In the genomic region with DNA sequence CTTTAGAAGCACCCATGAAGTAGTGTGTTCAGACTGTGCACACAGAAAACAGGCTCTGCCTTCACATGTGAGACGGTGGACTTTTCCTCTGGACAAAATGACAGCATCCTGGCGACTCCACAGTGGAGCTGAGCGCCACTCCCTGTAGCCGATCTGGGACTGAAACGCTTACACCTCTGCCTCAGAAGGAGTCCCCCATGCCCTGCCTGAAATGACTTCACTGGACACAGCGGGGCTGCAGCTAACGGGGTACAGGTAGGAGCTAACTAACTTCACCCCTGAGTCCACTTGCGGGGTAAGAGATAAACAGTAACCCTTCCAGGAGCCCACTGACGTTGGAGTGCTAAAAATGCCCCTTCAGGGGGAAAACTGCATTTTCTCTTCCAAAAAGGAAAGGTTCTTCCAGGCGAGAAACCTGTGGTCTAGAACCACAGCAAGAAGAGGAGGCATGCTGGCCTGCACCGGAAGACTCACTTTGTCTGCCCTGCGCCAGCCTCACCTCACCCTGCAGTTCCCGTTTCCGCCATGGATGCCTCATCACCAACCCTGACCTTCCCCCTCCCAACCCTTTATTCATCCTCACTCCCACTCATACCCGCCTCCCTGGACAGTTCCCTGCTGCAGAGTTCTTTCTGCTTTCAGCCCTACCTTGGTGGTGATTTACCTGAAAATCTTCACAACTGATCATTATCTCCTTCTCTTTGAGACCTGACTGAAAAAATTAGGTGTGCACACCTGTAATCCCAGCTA, we compare ENCODE assay signal across 1 cellular context.
TF ChIP-seq lines count a peak whose summit lies in the region.

No MANE protein-coding gene starts in this region.

TF ChIP-seq in SK-N-SH treated with all-trans-retinoic acid at 6 μM for 48 hours, 23 proteins besides CTCF, POLR2A, EP300 and RAD21 (continued from another document):
- TF ChIP-seq, protein P1, sequence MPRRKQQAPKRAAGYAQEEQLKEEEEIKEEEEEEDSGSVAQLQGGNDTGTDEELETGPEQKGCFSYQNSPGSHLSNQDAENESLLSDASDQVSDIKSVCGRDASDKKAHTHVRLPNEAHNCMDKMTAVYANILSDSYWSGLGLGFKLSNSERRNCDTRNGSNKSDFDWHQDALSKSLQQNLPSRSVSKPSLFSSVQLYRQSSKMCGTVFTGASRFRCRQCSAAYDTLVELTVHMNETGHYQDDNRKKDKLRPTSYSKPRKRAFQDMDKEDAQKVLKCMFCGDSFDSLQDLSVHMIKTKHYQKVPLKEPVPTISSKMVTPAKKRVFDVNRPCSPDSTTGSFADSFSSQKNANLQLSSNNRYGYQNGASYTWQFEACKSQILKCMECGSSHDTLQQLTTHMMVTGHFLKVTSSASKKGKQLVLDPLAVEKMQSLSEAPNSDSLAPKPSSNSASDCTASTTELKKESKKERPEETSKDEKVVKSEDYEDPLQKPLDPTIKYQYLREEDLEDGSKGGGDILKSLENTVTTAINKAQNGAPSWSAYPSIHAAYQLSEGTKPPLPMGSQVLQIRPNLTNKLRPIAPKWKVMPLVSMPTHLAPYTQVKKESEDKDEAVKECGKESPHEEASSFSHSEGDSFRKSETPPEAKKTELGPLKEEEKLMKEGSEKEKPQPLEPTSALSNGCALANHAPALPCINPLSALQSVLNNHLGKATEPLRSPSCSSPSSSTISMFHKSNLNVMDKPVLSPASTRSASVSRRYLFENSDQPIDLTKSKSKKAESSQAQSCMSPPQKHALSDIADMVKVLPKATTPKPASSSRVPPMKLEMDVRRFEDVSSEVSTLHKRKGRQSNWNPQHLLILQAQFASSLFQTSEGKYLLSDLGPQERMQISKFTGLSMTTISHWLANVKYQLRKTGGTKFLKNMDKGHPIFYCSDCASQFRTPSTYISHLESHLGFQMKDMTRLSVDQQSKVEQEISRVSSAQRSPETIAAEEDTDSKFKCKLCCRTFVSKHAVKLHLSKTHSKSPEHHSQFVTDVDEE (CRISPR knock-in tag; IDR thresholded peaks at IDR 0.05), result no peak
- TF ChIP-seq PPARA (CRISPR knock-in tag; IDR thresholded peaks at IDR 0.05; ENCODE audit: borderline replicate concordance) (no peak), BACH2 (CRISPR knock-in tag; IDR thresholded peaks at IDR 0.05; ENCODE audit: borderline replicate concordance) (no peak), POU6F1 (CRISPR knock-in tag; IDR thresholded peaks at IDR 0.05; ENCODE audit: borderline replicate concordance, low read depth) (no peak), ARNTL (CRISPR knock-in tag; IDR thresholded peaks at IDR 0.05; ENCODE audit: borderline replicate concordance, low read depth) (no peak), TCF4 (CRISPR knock-in tag; IDR thresholded peaks at IDR 0.05; ENCODE audit: borderline replicate concordance) (no peak), ZNF8 (CRISPR knock-in tag; IDR thresholded peaks at IDR 0.05) (no peak), OSR1 (CRISPR knock-in tag; IDR thresholded peaks at IDR 0.05) (no peak), ZFP3 (CRISPR knock-in tag; IDR thresholded peaks at IDR 0.05) (no peak)
